ENCODE assay signal across 14 cellular contexts in genomic region chr12:49683604-49684309, GRCh38. TPM values are rescaled to one million over a fixed set of nuclear protein-coding genes. Genes with fewer than 3 reads are reported as not detected.
DNase-seq lines count a peak whose midpoint lies in the region; ATAC-seq and TF ChIP-seq lines count a peak whose summit lies in the region.
"Had no signal": no experiment of that assay in that cellular context is flagged by ENCODE, and none has a peak within 500 bp of the region (broad histone marks: within the 10 kb centered on the region; RNA-seq: fewer than 3 reads in every experiment).

No MANE protein-coding gene starts in this region.

- H3K36me3 ChIP-seq in uterus, result no peaks in the 10 kb centered on the region
- H3K36me3 ChIP-seq: thoracic aorta had no signal

- peak overlapping the region; percentile 42 to 86 for H3K27ac Mint-ChIP-seq in effector memory CD8-positive, alpha-beta T cell
- H3K27ac Mint-ChIP-seq: T-helper 2 cell treated with Interferon-gamma antibody and Interleukin-4, amounts not matched to agents 5 μg/mL and 100 μg/mL, for 36 hours had no signal

- DNase-seq in activated T-cell treated with anti-CD3 and anti-CD28 coated beads, Interleukin-2, amount 50 U/mL, for 4 hours, result no peak
- no peak for DNase-seq in activated T-cell treated with anti-CD3 and anti-CD28 coated beads, Interleukin-2, amount 50 U/mL, for 48 hours
- DNase-seq in NCI-H1417 treated with DMSO at 0.1 percent for 48 hours (lab: John Stamatoyannopoulos, UW), result peak; percentile 55
- DNase-seq in effector memory CD8-positive, alpha-beta T cell, result no peak
- no peak for DNase-seq in stimulated activated naive CD8-positive, alpha-beta T cell treated with anti-CD3 and anti-CD28 coated beads, Interleukin-15, Interleukin-2, amounts not matched to agents 100 U/mL and 50 U/mL, for 24 hours
- no peak for DNase-seq in uterus
- DNase-seq: activated CD4-positive, alpha-beta T cell treated with anti-CD3 and anti-CD28 coated beads, Interleukin-2, amount 50 U/mL, for 4 hours; activated gamma-delta T cell; effector CD4-positive, alpha-beta T cell; left colon had no signal

- TF ChIP-seq POLR2A in uterus (IDR thresholded peaks at IDR 0.05), result no peak

- peaks cover 36% of the 10 kb centered on the region for H3K4me1 Mint-ChIP-seq in activated T-cell treated with anti-CD3 and anti-CD28 coated beads, Interleukin-2, amount 50 U/mL, for 4 hours (ENCODE audit: low read depth)
- H3K4me1 Mint-ChIP-seq in effector memory CD8-positive, alpha-beta T cell (ENCODE audit: low read depth in 2 of 2), result peaks cover 20 to 44% of the 10 kb centered on the region in 2 donors

- H3K9me3 Mint-ChIP-seq in activated T-cell treated with anti-CD3 and anti-CD28 coated beads, Interleukin-2, amount 50 U/mL, for 4 hours, result no peaks in the 10 kb centered on the region
- H3K9me3 Mint-ChIP-seq in effector memory CD8-positive, alpha-beta T cell, result no peaks in the 10 kb centered on the region
- H3K9me3 Mint-ChIP-seq: T-helper 2 cell treated with Interferon-gamma antibody and Interleukin-4, amounts not matched to agents 5 μg/mL and 100 μg/mL, for 36 hours had no signal

- H3K9me3 ChIP-seq in uterus, result no peaks in the 10 kb centered on the region
- H3K9me3 ChIP-seq: thoracic aorta had no signal

- peak overlapping the region in 1 of 2 donors; percentile 19 for H3K27ac ChIP-seq in uterus
- H3K27ac ChIP-seq: thoracic aorta had no signal

- H3K4me1 ChIP-seq in uterus, result no peaks in the 10 kb centered on the region

- H3K4me3 ChIP-seq in uterus, result no peak overlapping the region
- H3K4me3 ChIP-seq: thoracic aorta had no signal

- H3K4me3 Mint-ChIP-seq in activated T-cell treated with anti-CD3 and anti-CD28 coated beads, Interleukin-2, amount 50 U/mL, for 4 hours, result no peak overlapping the region
- H3K4me3 Mint-ChIP-seq in effector memory CD8-positive, alpha-beta T cell, result peak overlapping the region; percentile 6 to 25
- H3K4me3 Mint-ChIP-seq: T-helper 2 cell treated with Interferon-gamma antibody and Interleukin-4, amounts not matched to agents 5 μg/mL and 100 μg/mL, for 36 hours had no signal

- ATAC-seq in activated T-cell treated with anti-CD3 and anti-CD28 coated beads, Interleukin-2, amount 50 U/mL, for 4 hours, result peak; percentile 48 to 74
- peak; percentile 72 for ATAC-seq in effector memory CD8-positive, alpha-beta T cell (replicated peaks)
- peak; percentile 62 for ATAC-seq in stimulated activated naive CD8-positive, alpha-beta T cell treated with anti-CD3 and anti-CD28 coated beads, Interleukin-15, Interleukin-2, amounts not matched to agents 100 U/mL and 50 U/mL, for 24 hours
- ATAC-seq in HG03097 (IDR thresholded peaks at IDR 0.05; ENCODE audit: low FRiP score, unreplicated experiment), result no peak
- ATAC-seq in HG02981 (IDR thresholded peaks at IDR 0.05; ENCODE audit: unreplicated experiment), result no peak
- ATAC-seq: left colon had no signal

- H3K27me3 Mint-ChIP-seq in activated T-cell treated with anti-CD3 and anti-CD28 coated beads, Interleukin-2, amount 50 U/mL, for 4 hours (ENCODE audit: low read depth), result no peaks in the 10 kb centered on the region
- H3K27me3 Mint-ChIP-seq in effector memory CD8-positive, alpha-beta T cell, result no peaks in the 10 kb centered on the region

- intact Hi-C loops in uterus (cut with DNase I; ENCODE audit: low total_unique reads), result no loop called here

- no peak for TF ChIP-seq CTCF in uterus (IDR thresholded peaks at IDR 0.05)

- no peaks in the 10 kb centered on the region for H3K27me3 ChIP-seq in uterus

- peaks cover 3% of the 10 kb centered on the region for H3K36me3 Mint-ChIP-seq in activated T-cell treated with anti-CD3 and anti-CD28 coated beads, Interleukin-2, amount 50 U/mL, for 4 hours (ENCODE audit: insufficient read depth)
- H3K36me3 Mint-ChIP-seq in effector memory CD8-positive, alpha-beta T cell (ENCODE audit: insufficient read depth), result no peaks in the 10 kb centered on the region

RNA-seq across cellular contexts. Expression of gene FMNL3, which starts 23.4 kb away (rescaled TPM):
- 10 to 100 TPM; 22.1 to 24.0 (median 23.6) TPM for total RNA-seq in activated T-cell treated with anti-CD3 and anti-CD28 coated beads, Interleukin-2, amount 50 U/mL, for 4 hours
- total RNA-seq in uterus, result 10 to 100 TPM in 2 of 4 donors, 1 to 10 TPM in 2; 3.3 to 45.7 (median 20.4) TPM

RNA-seq across cellular contexts. Expression of gene TMBIM6, which starts 57.6 kb away (rescaled TPM):
- 100 to 1,000 TPM; 383 to 509 (median 438) TPM for total RNA-seq in activated T-cell treated with anti-CD3 and anti-CD28 coated beads, Interleukin-2, amount 50 U/mL, for 4 hours
- total RNA-seq in uterus, result 100 to 1,000 TPM; 201 to 298 (median 263) TPM

Comparison
In these comparisons a context has a peak if more than half of its experiments do, and no peak if none do; other contexts are left out.
1. ATAC-seq: peak in activated T-cell treated with anti-CD3 and anti-CD28 coated beads, Interleukin-2, amount 50 U/mL, for 4 hours (2 of 2), effector memory CD8-positive, alpha-beta T cell (single experiment) and stimulated activated naive CD8-positive, alpha-beta T cell treated with anti-CD3 and anti-CD28 coated beads, Interleukin-15, Interleukin-2, amounts not matched to agents 100 U/mL and 50 U/mL, for 24 hours (single experiment); none in HG03097 (single experiment) and HG02981 (single experiment).